In genomic region chr9:124941689-124942561, GRCh38 we compare ENCODE assay signal across 1 cellular context.
TF ChIP-seq lines count a peak whose summit lies in the region.

No MANE protein-coding gene starts in this region.

TF ChIP-seq in neural cell, 6 proteins besides CTCF, POLR2A, EP300 and RAD21 (continued from another document):
- no peak for TF ChIP-seq EZH2 (IDR thresholded peaks at IDR 0.05; ENCODE audit: borderline replicate concordance, insufficient read depth, low read length, poor library complexity, severe bottlenecking)
- no peak for TF ChIP-seq MXI1 (conservative IDR thresholded peaks at IDR 0.05; ENCODE audit: poor library complexity, severe bottlenecking)
